Comparison of ENCODE assay signal across 8 cellular contexts in genomic region chr11:118820412-118821357, GRCh38. TPM values are rescaled to one million over a fixed set of nuclear protein-coding genes. Genes with fewer than 3 reads are reported as not detected.
A peak's percentile ranks its signal among the peaks of the same experiment; 100 is the strongest.
DNase-seq lines count a peak whose midpoint lies in the region; TF ChIP-seq lines count a peak whose summit lies in the region.

No MANE protein-coding gene starts in this region.

- no peak overlapping the region for H3K4me3 ChIP-seq in mammary epithelial cell (replicated peaks in 1 of 3; ENCODE audit: insufficient read depth in 1 of 3, low read depth in 2 of 3, low read length in 3 of 3)

- no peaks in the 10 kb centered on the region for H3K27me3 ChIP-seq in mammary epithelial cell (ENCODE audit: insufficient read depth, low read length)

- no peaks in the 10 kb centered on the region for H3K36me3 Mint-ChIP-seq in glutamatergic neuron (ENCODE audit: unreplicated experiment)

- H3K9me3 Mint-ChIP-seq in glutamatergic neuron (ENCODE audit: unreplicated experiment) = no peaks in the 10 kb centered on the region

- H3K4me1 Mint-ChIP-seq in glutamatergic neuron (ENCODE audit: low read depth, unreplicated experiment) = no peaks in the 10 kb centered on the region

- no peaks in the 10 kb centered on the region for H4K20me1 ChIP-seq in mammary epithelial cell (ENCODE audit: insufficient read depth, low read length)

- TF ChIP-seq CTCF in mammary epithelial cell (conservative IDR thresholded peaks at IDR 0.05 in 1 of 2, IDR thresholded peaks at IDR 0.05 in 1 of 2; ENCODE audit: extremely low read depth in 1 of 2, insufficient read depth in 1 of 2, low read depth in 1 of 2, low read length in 2 of 2) (no peak), glutamatergic neuron (IDR thresholded peaks at IDR 0.05; ENCODE audit: partially characterized antibody, unreplicated experiment) (no peak)

- H3K36me3 ChIP-seq in mammary epithelial cell (ENCODE audit: insufficient read depth, low read length) = no peaks in the 10 kb centered on the region

- H3K4me3 Mint-ChIP-seq in glutamatergic neuron (ENCODE audit: unreplicated experiment) = no peak overlapping the region

- no peak overlapping the region for H3K27ac Mint-ChIP-seq in glutamatergic neuron (ENCODE audit: unreplicated experiment)

- no peaks in the 10 kb centered on the region for H3K79me2 ChIP-seq in mammary epithelial cell (ENCODE audit: insufficient read depth, low read length)

- peak overlapping the region; percentile 12 for H3K27ac ChIP-seq in mammary epithelial cell (ENCODE audit: insufficient read depth, low read depth, low read length)

- H3K27me3 Mint-ChIP-seq in glutamatergic neuron (ENCODE audit: unreplicated experiment) = no peaks in the 10 kb centered on the region

- peak overlapping the region; percentile 26 for H3K4me2 ChIP-seq in mammary epithelial cell (ENCODE audit: insufficient read depth, low read depth, low read length)

- CTCF ChIA-PET in mammary epithelial cell (lab: Charles Lee; ENCODE audit: low non-redundant PET) = no interaction called here

- in situ Hi-C loops in mammary epithelial cell (cut with MboI; ENCODE audit: low sequenced_read_pairs in 2 of 2) = no loop called here

- intact Hi-C loops in mammary epithelial cell (cut with micrococcal nuclease) = no loop called here

- no peak overlapping the region for H3K9ac ChIP-seq in mammary epithelial cell (ENCODE audit: insufficient read depth, low read length)

- no peaks in the 10 kb centered on the region for H3K9me3 ChIP-seq in mammary epithelial cell (replicated peaks; ENCODE audit: insufficient read depth, low read length)

- dilution Hi-C loops in mammary epithelial cell (cut with HindIII; ENCODE audit: low sequenced_read_pairs) = no loop called here

- TF ChIP-seq POLR2A in erythroblast (IDR thresholded peaks at IDR 0.05; ENCODE audit: low read length) = no peak

- peak overlapping the region; percentile 53 for H2AFZ ChIP-seq in mammary epithelial cell (ENCODE audit: low read depth, low read length)

- H3K4me1 ChIP-seq in mammary epithelial cell (ENCODE audit: insufficient read depth, low read length) = peaks cover 10% of the 10 kb centered on the region

- DNase-seq in DMS53 (lab: John Stamatoyannopoulos, UW) = peak; percentile 33
- DNase-seq in DMS53 treated with DMSO at 0.1 percent for 48 hours (lab: John Stamatoyannopoulos, UW; ENCODE audit: unreplicated experiment) = no peak
- peak; percentile 83 for DNase-seq in H4 (ENCODE audit: low spot score)
- DNase-seq in NCI-H1092 treated with DMSO at 0.1 percent for 48 hours (lab: John Stamatoyannopoulos, UW) = peak; percentile 60
- DNase-seq in mammary epithelial cell = peak; percentile 43
- DNase-seq in midbrain (lab: John Stamatoyannopoulos, UW) = peak; percentile 76
- no peak for DNase-seq in erythroblast (lab: John Stamatoyannopoulos, UW)
- no peak for DNase-seq in glutamatergic neuron

- 39% methylated on average over 7 of the region's 14 CpGs for WGBS in mammary epithelial cell (ENCODE audit: low coverage, missing lambda C conversion rate)

- BruUV-seq in mammary epithelial cell (replicated peaks; lab: Mats Ljungman, UMichigan) = no TSS peak

RNA-seq across cellular contexts. Expression of gene DDX6, which starts 29.7 kb away (rescaled TPM):
- 60.1 and 67.0 TPM in 2 replicates for total RNA-seq in H4 (2014; rRNA removed; shearing (Covaris generic))
- total RNA-seq in mammary epithelial cell (100 to 1,000 TPM in 1 of 2 donors, 10 to 100 TPM in 1; 96.8 to 162 TPM), glutamatergic neuron (ENCODE audit: unreplicated experiment) (188 TPM)
- polyA plus RNA-seq in mammary epithelial cell = 33.5 TPM
- 110 TPM for polyA minus RNA-seq in mammary epithelial cell

Comparison
In these comparisons a context has a peak if more than half of its experiments do, and no peak if none do; other contexts are left out.
1. DNase-seq: peak in DMS53 (single experiment), H4 (single experiment), NCI-H1092 treated with DMSO at 0.1 percent for 48 hours (single experiment), mammary epithelial cell (single experiment) and midbrain (single experiment); none in DMS53 treated with DMSO at 0.1 percent for 48 hours (single experiment), erythroblast (0 of 2) and glutamatergic neuron (single experiment).